ENCODE assay signal across 1 cellular context in genomic region chr4:88823058-88823919, GRCh38.
TF ChIP-seq lines count a peak whose summit lies in the region.

No MANE protein-coding gene starts in this region.

TF ChIP-seq in HepG2, 621 proteins besides CTCF, POLR2A, EP300 and RAD21 (continued from another document and continues in another):
- TF ChIP-seq MAZ (IDR thresholded peaks at IDR 0.05; ENCODE audit: borderline replicate concordance, low read depth, low read length) (no peak), MAZ (CRISPR knock-in tag; IDR thresholded peaks at IDR 0.05; ENCODE audit: low read depth) (peak; percentile 26; the same call in 1 of the 2 replicates), SMAD3 (CRISPR knock-in tag; IDR thresholded peaks at IDR 0.05) (no peak), MAFG (CRISPR knock-in tag; IDR thresholded peaks at IDR 0.05) (no peak), GPBP1L1 (CRISPR knock-in tag; IDR thresholded peaks at IDR 0.05) (no peak), ZNF552 (CRISPR knock-in tag; IDR thresholded peaks at IDR 0.05; ENCODE audit: borderline replicate concordance) (no peak), KAT7 (CRISPR knock-in tag; IDR thresholded peaks at IDR 0.05; ENCODE audit: borderline replicate concordance) (no peak; the same call in 1 of the 2 replicates), ZNF784 (CRISPR knock-in tag; IDR thresholded peaks at IDR 0.05; ENCODE audit: borderline replicate concordance) (no peak), HINFP (CRISPR knock-in tag; IDR thresholded peaks at IDR 0.05; ENCODE audit: low read depth) (no peak), SP2 (CRISPR knock-in tag; IDR thresholded peaks at IDR 0.05) (no peak), ZNF256 (CRISPR knock-in tag; conservative IDR thresholded peaks at IDR 0.05) (no peak), ZGPAT (CRISPR knock-in tag; IDR thresholded peaks at IDR 0.05) (peak; percentile 47; the same call in 1 of the 2 replicates), CHD4 (IDR thresholded peaks at IDR 0.05; ENCODE audit: borderline replicate concordance, low read length) (no peak), ZKSCAN8 (CRISPR knock-in tag; IDR thresholded peaks at IDR 0.05; ENCODE audit: borderline replicate concordance) (no peak), ZNF549 (CRISPR knock-in tag; IDR thresholded peaks at IDR 0.05) (no peak), ZFP41 (CRISPR knock-in tag; IDR thresholded peaks at IDR 0.05; ENCODE audit: borderline replicate concordance) (no peak), ZNF558 (CRISPR knock-in tag; IDR thresholded peaks at IDR 0.05; ENCODE audit: borderline replicate concordance) (no peak), TBX2 (CRISPR knock-in tag; IDR thresholded peaks at IDR 0.05; ENCODE audit: borderline replicate concordance) (no peak), HNF4A (CRISPR knock-in tag; IDR thresholded peaks at IDR 0.05) (no peak), HOXA7 (CRISPR knock-in tag; IDR thresholded peaks at IDR 0.05) (no peak), TBL1XR1 (IDR thresholded peaks at IDR 0.05; ENCODE audit: borderline replicate concordance, low read length, partially characterized antibody) (no peak), ZNF18 (CRISPR knock-in tag; IDR thresholded peaks at IDR 0.05; ENCODE audit: insufficient replicate concordance) (peak; percentile 60), KAT8 (CRISPR knock-in tag; IDR thresholded peaks at IDR 0.05) (no peak), BRD4 (CRISPR knock-in tag; IDR thresholded peaks at IDR 0.05) (no peak), GTF2F1 (IDR thresholded peaks at IDR 0.05; ENCODE audit: low read length) (no peak), EEA1 (CRISPR knock-in tag; IDR thresholded peaks at IDR 0.05; ENCODE audit: borderline replicate concordance) (no peak; the same call in 1 of the 2 replicates), ZNF280B (CRISPR knock-in tag; IDR thresholded peaks at IDR 0.05; ENCODE audit: borderline replicate concordance) (no peak), ZBTB21 (CRISPR knock-in tag; IDR thresholded peaks at IDR 0.05) (no peak), NFIB (CRISPR knock-in tag; IDR thresholded peaks at IDR 0.05; ENCODE audit: borderline replicate concordance) (no peak), GPN1 (CRISPR knock-in tag; IDR thresholded peaks at IDR 0.05; ENCODE audit: borderline replicate concordance) (no peak), USF2 (IDR thresholded peaks at IDR 0.05; ENCODE audit: low read depth, low read length) (no peak), USF2 (CRISPR knock-in tag; IDR thresholded peaks at IDR 0.05; ENCODE audit: borderline replicate concordance) (no peak), ESRRA (CRISPR knock-in tag; IDR thresholded peaks at IDR 0.05; ENCODE audit: low read depth) (peak; percentile 52; the same call in 1 of the 2 replicates), TCF7L2 (IDR thresholded peaks at IDR 0.05; ENCODE audit: low read depth, low read length) (no peak), HOXD1 (CRISPR knock-in tag; IDR thresholded peaks at IDR 0.05) (no peak), ZMYM4 (CRISPR knock-in tag; IDR thresholded peaks at IDR 0.05) (peak; percentile 92), PRDM10 (CRISPR knock-in tag; IDR thresholded peaks at IDR 0.05; ENCODE audit: low read depth) (no peak), ZNF253 (CRISPR knock-in tag; IDR thresholded peaks at IDR 0.05; ENCODE audit: borderline replicate concordance) (no peak), ZNF230 (CRISPR knock-in tag; IDR thresholded peaks at IDR 0.05) (no peak), THYN1 (CRISPR knock-in tag; IDR thresholded peaks at IDR 0.05; ENCODE audit: borderline replicate concordance, low read depth) (no peak), ZNF639 (CRISPR knock-in tag; conservative IDR thresholded peaks at IDR 0.05) (no peak), ATF1 (CRISPR knock-in tag; IDR thresholded peaks at IDR 0.05) (peak; percentile 68)
